In genomic region chr1:198932351-198932991, GRCh38 we compare ENCODE assay signal across 9 cellular contexts.
DNase-seq lines count a peak whose midpoint lies in the region; ATAC-seq, FAIRE-seq and TF ChIP-seq lines count a peak whose summit lies in the region.
"Had no signal": no experiment of that assay in that cellular context is flagged by ENCODE, and none has a peak within 500 bp of the region (broad histone marks: within the 10 kb centered on the region; RNA-seq: fewer than 3 reads in every experiment).

No MANE protein-coding gene starts in this region.

- H3K4me1 ChIP-seq in foreskin keratinocyte: peaks cover 54% of the 10 kb centered on the region
- H3K4me1 ChIP-seq in small intestine (ENCODE audit: control insufficient read depth in 2 of 2, insufficient read depth in 1 of 2, low read depth in 1 of 2, low read length in 1 of 2): no peaks in the 10 kb centered on the region

- no peak for FAIRE-seq in small intestine (lab: Jason Lieb, UNC)

- H3K9me3 Mint-ChIP-seq in type B pancreatic cell: no peaks in the 10 kb centered on the region

- no peaks in the 10 kb centered on the region for H3K9me3 ChIP-seq in small intestine (ENCODE audit: control insufficient read depth, low read depth)

- no peaks in the 10 kb centered on the region for H3K36me3 ChIP-seq in small intestine (ENCODE audit: control insufficient read depth in 2 of 2, insufficient read depth in 2 of 2, low read length in 2 of 2)

- H3K4me1 Mint-ChIP-seq in type B pancreatic cell (ENCODE audit: unreplicated experiment): peaks cover 35% of the 10 kb centered on the region

- ATAC-seq in Right ventricle myocardium inferior (no peak), Right ventricle myocardium superior (ENCODE audit: poor library complexity) (no peak), foreskin keratinocyte (peak; percentile 39), GM21390 (IDR thresholded peaks at IDR 0.05; ENCODE audit: unreplicated experiment) (no peak)
- ATAC-seq: left lobe of liver had no signal

- peak overlapping the region; percentile 87 for H3K27ac Mint-ChIP-seq in type B pancreatic cell

- peak; percentile 57 for DNase-seq in Right ventricle myocardium inferior (ENCODE audit: missing footprints)
- no peak for DNase-seq in Right ventricle myocardium superior
- peak; percentile 32 for DNase-seq in SW480 (ENCODE audit: low spot score)
- DNase-seq in foreskin keratinocyte: peak; percentile 56 to 82
- no peak for DNase-seq in type B pancreatic cell (ENCODE audit: extremely low spot score, unreplicated experiment)
- DNase-seq in small intestine: no peak
- DNase-seq in SKM-1 treated with dmso at 0.1 percent for 144 hours (lab: John Stamatoyannopoulos, UW; ENCODE audit: unreplicated experiment): no peak

- TF ChIP-seq CTCF in foreskin keratinocyte (conservative IDR thresholded peaks at IDR 0.05): no peak
- no peak for TF ChIP-seq CTCF in type B pancreatic cell (conservative IDR thresholded peaks at IDR 0.05)

- H3K4me3 Mint-ChIP-seq in type B pancreatic cell: peak overlapping the region; percentile 85

- H3K27ac ChIP-seq in foreskin keratinocyte: peak overlapping the region; percentile 68
- H3K27ac ChIP-seq in small intestine (ENCODE audit: low read depth in 1 of 2, low read length in 1 of 2): peak overlapping the region in 1 of 2 donors; percentile 49

- no peak overlapping the region for H3K4me3 ChIP-seq in small intestine (ENCODE audit: low read depth in 1 of 2, low read length in 2 of 2)

- no peaks in the 10 kb centered on the region for H3K27me3 Mint-ChIP-seq in type B pancreatic cell

- no peaks in the 10 kb centered on the region for H3K27me3 ChIP-seq in foreskin keratinocyte
- H3K27me3 ChIP-seq in small intestine (ENCODE audit: control insufficient read depth in 2 of 2, insufficient read depth in 2 of 2, low read length in 2 of 2): no peaks in the 10 kb centered on the region

- intact Hi-C loops in Right ventricle myocardium inferior (cut with DNase I): loop anchor here (10.0 kb wide), 1 partner anchor 252 kb away; no protein-coding TSS in a partner anchor
- intact Hi-C loops in Right ventricle myocardium superior (cut with DNase I): no loop called here

- H3K36me3 Mint-ChIP-seq in type B pancreatic cell: no peaks in the 10 kb centered on the region

- 51 to 75% (median 64%) methylated on average over 6 of the region's 6 CpGs for WGBS in small intestine, 3 donors

Comparison
In these comparisons a context has a peak if more than half of its experiments do, and no peak if none do; other contexts are left out.
1. DNase-seq: peak in Right ventricle myocardium inferior (single experiment), SW480 (single experiment) and foreskin keratinocyte (2 of 2); none in Right ventricle myocardium superior (single experiment), type B pancreatic cell (single experiment), small intestine (single experiment) and SKM-1 treated with dmso at 0.1 percent for 144 hours (single experiment).